Comparison of ENCODE assay signal across 10 cellular contexts in the genomic region with DNA sequence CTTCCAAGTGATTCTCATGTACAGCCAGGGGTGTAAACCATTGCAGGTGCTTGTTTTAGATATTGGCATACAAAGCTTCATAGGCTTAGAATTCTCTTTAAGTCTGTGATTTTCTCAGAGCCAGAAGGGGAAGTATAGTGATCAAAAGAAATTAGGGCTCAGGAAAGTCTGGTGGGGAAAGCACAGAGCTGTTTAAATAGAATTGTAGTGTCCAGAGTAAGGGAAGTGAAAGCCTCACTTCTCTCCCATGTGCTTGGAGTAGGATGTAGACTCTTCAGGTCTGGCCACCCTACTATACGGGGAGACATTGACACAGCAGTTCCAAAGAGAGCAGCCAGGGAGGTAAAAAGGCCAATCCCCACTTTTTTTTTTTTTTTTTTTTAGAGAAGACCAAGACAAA. TPM values are rescaled to one million over a fixed set of nuclear protein-coding genes. Genes with fewer than 3 reads are reported as not detected.
DNase-seq lines count a peak whose midpoint lies in the region; ATAC-seq and TF ChIP-seq lines count a peak whose summit lies in the region.
"Had no signal": no experiment of that assay in that cellular context is flagged by ENCODE, and none has a peak within 500 bp of the region (broad histone marks: within the 10 kb centered on the region; RNA-seq: fewer than 3 reads in every experiment).

No MANE protein-coding gene starts in this region.

- peak overlapping the region in 2 of 8 donors; percentile 4 to 22 for H3K27ac Mint-ChIP-seq in CD8-positive, alpha-beta memory T cell
- H3K27ac Mint-ChIP-seq in GM23338 (no peak overlapping the region), T-cell (no peak overlapping the region), endodermal cell (no peak overlapping the region), progenitor cell of endocrine pancreas (no peak overlapping the region)

- H3K4me3 Mint-ChIP-seq in CD8-positive, alpha-beta memory T cell = peak overlapping the region; percentile 66 to 88 (median 76)
- H3K4me3 Mint-ChIP-seq in GM23338 (no peak overlapping the region), T-cell (peak overlapping the region; percentile 50 to 89 (median 63)), endodermal cell (no peak overlapping the region), progenitor cell of endocrine pancreas (ENCODE audit: low read depth) (no peak overlapping the region)

- no peak overlapping the region for H3K4me3 ChIP-seq in CD8-positive, alpha-beta memory T cell (ENCODE audit: low read length)
- H3K4me3 ChIP-seq in GM23338 (no peak overlapping the region), mononuclear cell (ENCODE audit: low read length) (peak overlapping the region; percentile 18), endodermal cell (ENCODE audit: low read length) (no peak overlapping the region)

- no peaks in the 10 kb centered on the region for H3K9me3 ChIP-seq in CD8-positive, alpha-beta memory T cell (ENCODE audit: low read length)
- H3K9me3 ChIP-seq in mononuclear cell (ENCODE audit: low read depth, low read length) = no peaks in the 10 kb centered on the region
- peaks cover 11% of the 10 kb centered on the region for H3K9me3 ChIP-seq in endodermal cell (ENCODE audit: control insufficient read depth, low read length)

- 83 to 100% methylated on average over 1 of the region's 1 CpG for WGBS in endodermal cell (ENCODE audit: insufficient coverage in 1 of 2, insufficient read length in 1 of 2), 2 experiments

- peaks cover 11% of the 10 kb centered on the region for H3K4me1 ChIP-seq in CD8-positive, alpha-beta memory T cell (ENCODE audit: insufficient read depth, low read length)
- peaks cover 14% of the 10 kb centered on the region for H3K4me1 ChIP-seq in GM23338 (ENCODE audit: insufficient read depth)
- peaks cover 83% of the 10 kb centered on the region for H3K4me1 ChIP-seq in mononuclear cell (ENCODE audit: insufficient read depth, low read length)
- H3K4me1 ChIP-seq in endodermal cell (ENCODE audit: control insufficient read depth, insufficient read depth, low read length) = peaks cover 7% of the 10 kb centered on the region

- no peak overlapping the region; the same call in 1 of the 2 replicates for H2AFZ ChIP-seq in GM23338

- H3K27ac ChIP-seq in CD8-positive, alpha-beta memory T cell (ENCODE audit: low read depth, low read length) = no peak overlapping the region
- H3K27ac ChIP-seq in GM23338 (ENCODE audit: low read depth) (0 out of 2 replicates have a peak overlapping the region, but pooled peaks have one; percentile 22), endodermal cell (ENCODE audit: low read depth, low read length) (no peak overlapping the region)

- no peaks in the 10 kb centered on the region for H4K20me1 ChIP-seq in GM23338 (replicated peaks; ENCODE audit: insufficient read depth)

- peaks cover 3 to 16% (median 5%) of the 10 kb centered on the region in 3 donors for H3K36me3 Mint-ChIP-seq in CD8-positive, alpha-beta memory T cell
- H3K36me3 Mint-ChIP-seq in GM23338 (ENCODE audit: low read depth) (peaks cover 6% of the 10 kb centered on the region; the same call in 1 of the 3 replicates), T-cell (peaks cover 6% of the 10 kb centered on the region), endodermal cell (ENCODE audit: low read depth) (no peaks in the 10 kb centered on the region), progenitor cell of endocrine pancreas (ENCODE audit: insufficient read depth) (no peaks in the 10 kb centered on the region)

- peaks cover 7% of the 10 kb centered on the region; the same call in 1 of the 2 replicates for H3F3A ChIP-seq in GM23338 (replicated peaks; ENCODE audit: low read depth)

- H3K4me2 ChIP-seq in GM23338 = no peak overlapping the region

- no peak for DNase-seq in CD8-positive, alpha-beta memory T cell
- DNase-seq in GM23338 (ENCODE audit: low spot score) = no peak
- DNase-seq in T-cell = no peak
- no peak for DNase-seq in endodermal cell
- no peak for DNase-seq in GM10266 (ENCODE audit: extremely low spot score)
- no peak for DNase-seq in progenitor cell of endocrine pancreas (ENCODE audit: low spot score, unreplicated experiment)
- DNase-seq: GOT3; stimulated activated CD4-positive, alpha-beta T cell treated with anti-CD3 and anti-CD28 coated beads, Interleukin-2, amount 100 ng/mL, for 24 hours had no signal

- no peaks in the 10 kb centered on the region for H3K79me2 ChIP-seq in GM23338 (replicated peaks; ENCODE audit: insufficient read depth)

- H3K36me3 ChIP-seq in CD8-positive, alpha-beta memory T cell (ENCODE audit: insufficient read depth, low read length) = no peaks in the 10 kb centered on the region
- H3K36me3 ChIP-seq in GM23338 (ENCODE audit: insufficient read depth) = no peaks in the 10 kb centered on the region
- H3K36me3 ChIP-seq in endodermal cell (ENCODE audit: control insufficient read depth, insufficient read depth, low read length) = no peaks in the 10 kb centered on the region

- no peak overlapping the region for H3K9ac ChIP-seq in endodermal cell (ENCODE audit: extremely low read depth, low read length, poor library complexity, severe bottlenecking)

- POLR2A ChIA-PET in CD8-positive, alpha-beta memory T cell (lab: Charles Lee) = interaction anchor here (0.6 kb wide), 1 partner anchor 168 kb away, joined by 4 read pairs; no protein-coding TSS in a partner anchor
- POLR2A ChIA-PET in T-cell (lab: Charles Lee) = no interaction called here

- CTCF ChIA-PET in CD8-positive, alpha-beta memory T cell (lab: Charles Lee) = no interaction called here
- CTCF ChIA-PET in T-cell (lab: Charles Lee) = no interaction called here

- H3K27me3 Mint-ChIP-seq in CD8-positive, alpha-beta memory T cell = no peaks in the 10 kb centered on the region
- peaks cover 6% of the 10 kb centered on the region for H3K27me3 Mint-ChIP-seq in GM23338 (ENCODE audit: insufficient read depth, low read depth, poor library complexity)
- H3K27me3 Mint-ChIP-seq in T-cell = no peaks in the 10 kb centered on the region
- no peaks in the 10 kb centered on the region for H3K27me3 Mint-ChIP-seq in endodermal cell (ENCODE audit: insufficient read depth)
- peaks cover 26% of the 10 kb centered on the region for H3K27me3 Mint-ChIP-seq in progenitor cell of endocrine pancreas

- H3K27me3 ChIP-seq in CD8-positive, alpha-beta memory T cell (ENCODE audit: insufficient read depth, low read length, poor library complexity, severe bottlenecking) = no peaks in the 10 kb centered on the region
- H3K27me3 ChIP-seq in GM23338 (ENCODE audit: insufficient read depth) (no peaks in the 10 kb centered on the region), mononuclear cell (ENCODE audit: insufficient read depth, low read length) (no peaks in the 10 kb centered on the region), endodermal cell (ENCODE audit: control insufficient read depth, insufficient read depth, low read length, poor library complexity, severe bottlenecking) (no peaks in the 10 kb centered on the region)

- no peaks in the 10 kb centered on the region; the same call in 1 of the 2 replicates for H3K9me2 ChIP-seq in GM23338 (ENCODE audit: insufficient read depth)

- peaks cover 50 to 81% (median 76%) of the 10 kb centered on the region in 3 donors for H3K4me1 Mint-ChIP-seq in CD8-positive, alpha-beta memory T cell
- H3K4me1 Mint-ChIP-seq in GM23338 (peaks cover 36% of the 10 kb centered on the region), T-cell (peaks cover 52 to 67% (median 63%) of the 10 kb centered on the region in 3 donors), endodermal cell (peaks cover 23% of the 10 kb centered on the region), progenitor cell of endocrine pancreas (ENCODE audit: low read depth) (peaks cover 12% of the 10 kb centered on the region)

- peak; percentile 28; the same call in 2 of the 3 replicates for ATAC-seq in GM23338
- ATAC-seq in T-cell (replicated peaks in 1 of 4) = no peak
- no peak for ATAC-seq in HG02852 (IDR thresholded peaks at IDR 0.05; ENCODE audit: unreplicated experiment)

- TF ChIP-seq CTCF in GM23338 (conservative IDR thresholded peaks at IDR 0.05; ENCODE audit: low read depth in 2 of 2) (no peak), endodermal cell (conservative IDR thresholded peaks at IDR 0.05) (no peak), GM10266 (IDR thresholded peaks at IDR 0.05; ENCODE audit: control insufficient read depth, insufficient read depth, low read depth, missing control alignments) (no peak), progenitor cell of endocrine pancreas (IDR thresholded peaks at IDR 0.05; ENCODE audit: unreplicated experiment) (no peak)

- H3K9me3 Mint-ChIP-seq in CD8-positive, alpha-beta memory T cell = no peaks in the 10 kb centered on the region
- no peaks in the 10 kb centered on the region for H3K9me3 Mint-ChIP-seq in GM23338
- H3K9me3 Mint-ChIP-seq in T-cell = peaks cover 0 to 4% (median 0%) of the 10 kb centered on the region in 3 donors
- H3K9me3 Mint-ChIP-seq in endodermal cell = peaks cover 6% of the 10 kb centered on the region
- no peaks in the 10 kb centered on the region for H3K9me3 Mint-ChIP-seq in progenitor cell of endocrine pancreas (ENCODE audit: low read depth)

RNA-seq across cellular contexts. Expression of a gene that starts 10.4 kb away (rescaled TPM):
- 1 to 10 TPM; 1.3 to 1.4 TPM for total RNA-seq in CD8-positive, alpha-beta memory T cell
- polyA plus RNA-seq in CD8-positive, alpha-beta memory T cell = 1.4 TPM
- total RNA-seq in GM23338 (2014; rRNA removed; shearing (Covaris generic)) = 135 and 137 TPM in 2 replicates
- polyA plus RNA-seq in GM23338 (2016; fragmentation: Nextera tagmentation; extraction: Ambion mirVana) = 27.2 and 28.3 TPM in 2 replicates
- total RNA-seq in T-cell = 1 to 10 TPM; 2.2 to 6.8 (median 2.9) TPM
- total RNA-seq in mononuclear cell = 6.8 TPM
- total RNA-seq in endodermal cell = 10 to 100 TPM; 23.3 to 24.9 TPM
- 17.8 TPM for polyA plus RNA-seq in endodermal cell (2013, experiment 1 of 2)
- polyA plus RNA-seq in endodermal cell (2013, experiment 2 of 2) = 17.7 TPM
- 8.2 and 12.3 TPM in 2 replicates for total RNA-seq in progenitor cell of endocrine pancreas

Comparison
In these comparisons a context has a peak if more than half of its experiments do, and no peak if none do; other contexts are left out.
1. H3K4me3 Mint-ChIP-seq: peak in CD8-positive, alpha-beta memory T cell (7 of 7) and T-cell (3 of 3); none in GM23338 (single experiment), endodermal cell (single experiment) and progenitor cell of endocrine pancreas (single experiment).